ENCODE assay signal across 29 cellular contexts in the genomic region with DNA sequence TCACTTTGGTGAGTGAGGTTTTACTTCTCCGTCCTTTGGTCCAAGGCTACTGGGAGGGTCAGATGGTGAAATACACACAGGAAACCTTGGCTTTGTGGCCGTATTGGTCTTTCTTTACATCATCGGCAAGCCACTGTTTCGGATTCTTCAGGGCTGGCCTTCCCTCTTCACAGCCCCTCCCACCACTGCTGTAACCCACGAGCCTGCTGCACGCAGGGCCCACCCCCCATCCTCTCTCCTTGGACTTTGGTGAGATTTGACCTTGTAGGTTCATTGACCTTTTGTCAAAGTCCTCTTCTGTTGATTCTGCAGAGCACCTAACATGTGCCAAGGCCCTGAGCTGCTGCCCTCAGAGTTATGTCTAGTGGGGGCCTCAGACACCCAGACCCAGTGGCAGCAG.
"Had no signal": no experiment of that assay in that cellular context is flagged by ENCODE, and none has a peak within 500 bp of the region (broad histone marks: within the 10 kb centered on the region; RNA-seq: fewer than 3 reads in every experiment).

No MANE protein-coding gene starts in this region.

- H3K27me3 ChIP-seq: brain microvascular endothelial cell, foreskin keratinocyte, gastrocnemius medialis had no signal

- H3K9me3 ChIP-seq: esophagus muscularis mucosa, gastrocnemius medialis had no signal

- H3K4me1 ChIP-seq: gastrocnemius medialis had no signal

- H3K27ac ChIP-seq: brain microvascular endothelial cell, esophagus muscularis mucosa, foreskin keratinocyte, gastrocnemius medialis, WERI-Rb-1 had no signal

- H3K36me3 ChIP-seq: brain microvascular endothelial cell, esophagus muscularis mucosa, gastrocnemius medialis, WERI-Rb-1 had no signal

- H3K4me3 ChIP-seq: esophagus muscularis mucosa, gastrocnemius medialis had no signal

- ATAC-seq: activated CD4-positive, CD25-positive, alpha-beta regulatory T cell treated with anti-CD3 and anti-CD28 coated beads, Interleukin-2, amount 50 U/mL, for 24 hours; activated CD8-positive, alpha-beta T cell treated with anti-CD3 and anti-CD28 coated beads for 36 hours; activated T-cell treated with anti-CD3 and anti-CD28 coated beads, Interleukin-2, amount 50 U/mL, for 4 hours; activated T-helper 17 cell treated with anti-CD3 and anti-CD28 coated beads, Interleukin-2, amount 50 U/mL, for 72 hours; effector memory CD8-positive, alpha-beta T cell; foreskin keratinocyte; gastrocnemius medialis; T-helper 17 cell had no signal

- DNase-seq: activated B cell treated with CpG ODN at 0.5 μM for 24 hours; activated CD4-positive, alpha-beta T cell treated with anti-CD3 and anti-CD28 coated beads for 48 hours; activated CD4-positive, alpha-beta T cell treated with anti-CD3 and anti-CD28 coated beads, Interleukin-2, amount 50 U/mL, for 1 hour; activated CD4-positive, alpha-beta T cell treated with anti-CD3 and anti-CD28 coated beads, Interleukin-2, amount 50 U/mL, for 48 hours; activated CD8-positive, alpha-beta memory T cell treated with anti-CD3 and anti-CD28 coated beads for 24 hours; activated CD8-positive, alpha-beta T cell treated with anti-CD3 and anti-CD28 coated beads for 36 hours; activated effector memory CD4-positive, alpha-beta T cell treated with Interleukin-2 at 50 U/mL for 16 hours; activated gamma-delta T cell treated with Interleukin-2 at 50 U/mL for 16 hours; activated naive CD4-positive, alpha-beta T cell treated with anti-CD3 and anti-CD28 coated beads, Interleukin-2, amount 50 U/mL, for 16 hours; activated naive CD4-positive, alpha-beta T cell treated with Interleukin-2 at 50 U/mL for 16 hours; activated T-cell treated with anti-CD3 and anti-CD28 coated beads, Interleukin-2, amount 50 U/mL, for 4 hours; amniotic stem cell; anterior cingulate cortex; brain microvascular endothelial cell; cortex of kidney; dermis blood vessel endothelial cell; effector CD4-positive, alpha-beta T cell; effector memory CD8-positive, alpha-beta T cell; erythroblast; foreskin keratinocyte; gastrocnemius medialis; glutamatergic neuron; T-helper 1 cell; T-helper 17 cell; T1000; WERI-Rb-1 had no signal
